In the genomic region with DNA sequence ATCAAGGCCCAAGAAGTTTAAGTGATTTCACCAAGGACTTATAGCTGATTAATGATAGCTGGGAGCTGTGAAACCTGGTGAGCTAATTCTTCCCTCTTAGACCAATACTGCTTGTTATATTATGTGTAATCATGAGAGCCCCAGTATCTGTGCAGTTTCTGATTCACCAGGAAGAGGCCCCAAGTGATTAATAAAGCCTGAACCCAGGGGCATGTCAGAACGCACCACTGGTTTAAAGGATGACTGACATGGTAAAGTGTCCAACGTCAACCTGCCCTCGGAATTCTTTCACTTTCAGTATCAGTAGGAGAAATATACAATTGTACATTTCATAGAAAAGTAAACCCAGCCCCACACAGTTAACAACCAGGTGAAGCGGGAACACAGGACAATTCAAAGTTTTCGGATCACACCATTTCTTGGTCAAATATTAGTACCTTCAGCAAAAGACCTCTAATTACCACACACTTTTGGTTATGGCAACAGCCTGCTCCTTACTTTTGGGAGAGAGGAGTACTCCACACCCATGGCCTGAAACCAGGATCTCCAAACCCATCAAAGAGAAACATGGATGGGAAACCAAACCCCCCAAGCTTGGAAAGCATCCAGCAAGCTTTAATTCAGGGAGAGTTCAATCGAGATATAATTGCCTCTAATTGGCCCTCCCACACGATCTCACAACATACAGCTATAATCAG, we compare ENCODE assay signal across 8 cellular contexts. TPM values are rescaled to one million over a fixed set of nuclear protein-coding genes. Genes with fewer than 3 reads are reported as not detected.
DNase-seq lines count a peak whose midpoint lies in the region; ATAC-seq and TF ChIP-seq lines count a peak whose summit lies in the region.

No MANE protein-coding gene starts in this region.

- TF ChIP-seq POLR2A in gastrocnemius medialis (IDR thresholded peaks at IDR 0.05) = no peak

- intact Hi-C loops in gastrocnemius medialis (cut with DNase I; ENCODE audit: low total_unique reads) = no loop called here

- H3K9me3 ChIP-seq in gastrocnemius medialis (no peaks in the 10 kb centered on the region), WERI-Rb-1 (ENCODE audit: severe bottlenecking) (peaks cover 6% of the 10 kb centered on the region)

- ATAC-seq in HG02938 (IDR thresholded peaks at IDR 0.05; ENCODE audit: unreplicated experiment) (peak; percentile 98), SK-N-SH treated with all-trans-retinoic acid at 6 μM for 48 hours (peak; percentile 44), gastrocnemius medialis (peak in 1 of 2 donors; percentile 66)

- no peaks in the 10 kb centered on the region for H3K36me3 ChIP-seq in gastrocnemius medialis
- no peaks in the 10 kb centered on the region for H3K36me3 ChIP-seq in WERI-Rb-1

- H3K4me1 ChIP-seq in gastrocnemius medialis = peaks cover 58 to 60% of the 10 kb centered on the region in 2 donors

- no peaks in the 10 kb centered on the region for H3K27me3 ChIP-seq in gastrocnemius medialis
- no peaks in the 10 kb centered on the region for H3K27me3 ChIP-seq in WERI-Rb-1 (ENCODE audit: insufficient read depth, low read depth, severe bottlenecking)

- in situ Hi-C loops in gastrocnemius medialis (cut with MboI; ENCODE audit: low sequenced_read_pairs in 4 of 4) = no loop called here

- peak; percentile 57 for DNase-seq in activated naive CD4-positive, alpha-beta T cell treated with Interleukin-2 at 50 U/mL for 16 hours
- no peak for DNase-seq in activated naive CD4-positive, alpha-beta T cell (lab: John Stamatoyannopoulos, UW)
- DNase-seq in epithelial cell of proximal tubule (ENCODE audit: low read depth) (peak; percentile 81), gastrocnemius medialis (no peak), WERI-Rb-1 (no peak), KG1 (lab: John Stamatoyannopoulos, UW) (no peak)

- no peak for TF ChIP-seq CTCF in epithelial cell of proximal tubule (conservative IDR thresholded peaks at IDR 0.05; ENCODE audit: low read depth, low read length)
- no peak for TF ChIP-seq CTCF in gastrocnemius medialis (IDR thresholded peaks at IDR 0.05 in 4 of 5, conservative IDR thresholded peaks at IDR 0.05 in 1 of 5)
- no peak for TF ChIP-seq CTCF in WERI-Rb-1 (IDR thresholded peaks at IDR 0.05; ENCODE audit: low read depth, low read length)

- H3K4me3 ChIP-seq in epithelial cell of proximal tubule (ENCODE audit: low read depth, low read length) (peak overlapping the region; percentile 53), gastrocnemius medialis (peak overlapping the region; percentile 31 to 46 (median 38)), WERI-Rb-1 (ENCODE audit: low read depth, low read length) (no peak overlapping the region)

- H3K27ac ChIP-seq in gastrocnemius medialis = peak overlapping the region; percentile 53 to 72 (median 66)
- no peak overlapping the region for H3K27ac ChIP-seq in WERI-Rb-1

TF ChIP-seq in SK-N-SH treated with all-trans-retinoic acid at 6 μM for 48 hours, 23 proteins besides CTCF, POLR2A, EP300 and RAD21:
- TF ChIP-seq, protein P1, sequence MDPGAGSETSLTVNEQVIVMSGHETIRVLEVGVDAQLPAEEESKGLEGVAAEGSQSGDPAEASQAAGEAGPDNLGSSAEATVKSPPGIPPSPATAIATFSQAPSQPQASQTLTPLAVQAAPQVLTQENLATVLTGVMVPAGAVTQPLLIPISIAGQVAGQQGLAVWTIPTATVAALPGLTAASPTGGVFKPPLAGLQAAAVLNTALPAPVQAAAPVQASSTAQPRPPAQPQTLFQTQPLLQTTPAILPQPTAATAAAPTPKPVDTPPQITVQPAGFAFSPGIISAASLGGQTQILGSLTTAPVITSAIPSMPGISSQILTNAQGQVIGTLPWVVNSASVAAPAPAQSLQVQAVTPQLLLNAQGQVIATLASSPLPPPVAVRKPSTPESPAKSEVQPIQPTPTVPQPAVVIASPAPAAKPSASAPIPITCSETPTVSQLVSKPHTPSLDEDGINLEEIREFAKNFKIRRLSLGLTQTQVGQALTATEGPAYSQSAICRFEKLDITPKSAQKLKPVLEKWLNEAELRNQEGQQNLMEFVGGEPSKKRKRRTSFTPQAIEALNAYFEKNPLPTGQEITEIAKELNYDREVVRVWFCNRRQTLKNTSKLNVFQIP (CRISPR knock-in tag; IDR thresholded peaks at IDR 0.05; ENCODE audit: borderline replicate concordance, low read depth) = no peak
- TF ChIP-seq, protein P2, sequence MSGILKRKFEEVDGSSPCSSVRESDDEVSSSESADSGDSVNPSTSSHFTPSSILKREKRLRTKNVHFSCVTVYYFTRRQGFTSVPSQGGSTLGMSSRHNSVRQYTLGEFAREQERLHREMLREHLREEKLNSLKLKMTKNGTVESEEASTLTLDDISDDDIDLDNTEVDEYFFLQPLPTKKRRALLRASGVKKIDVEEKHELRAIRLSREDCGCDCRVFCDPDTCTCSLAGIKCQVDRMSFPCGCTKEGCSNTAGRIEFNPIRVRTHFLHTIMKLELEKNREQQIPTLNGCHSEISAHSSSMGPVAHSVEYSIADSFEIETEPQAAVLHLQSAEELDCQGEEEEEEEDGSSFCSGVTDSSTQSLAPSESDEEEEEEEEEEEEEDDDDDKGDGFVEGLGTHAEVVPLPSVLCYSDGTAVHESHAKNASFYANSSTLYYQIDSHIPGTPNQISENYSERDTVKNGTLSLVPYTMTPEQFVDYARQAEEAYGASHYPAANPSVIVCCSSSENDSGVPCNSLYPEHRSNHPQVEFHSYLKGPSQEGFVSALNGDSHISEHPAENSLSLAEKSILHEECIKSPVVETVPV (CRISPR knock-in tag; IDR thresholded peaks at IDR 0.05) = no peak

RNA-seq across cellular contexts. Expression of a gene that starts 28.5 kb away (rescaled TPM):
- total RNA-seq in epithelial cell of proximal tubule (7.5 and 11.8 TPM in 2 replicates), gastrocnemius medialis (10 to 100 TPM; 17.2 to 51.6 (median 39.5) TPM)

Comparison
In these comparisons a context has a peak if more than half of its experiments do, and no peak if none do; other contexts are left out.
1. DNase-seq: peak in activated naive CD4-positive, alpha-beta T cell treated with Interleukin-2 at 50 U/mL for 16 hours (single experiment) and epithelial cell of proximal tubule (single experiment); none in activated naive CD4-positive, alpha-beta T cell (0 of 4), gastrocnemius medialis (0 of 2), WERI-Rb-1 (single experiment) and KG1 (single experiment).